In genomic region chr1:52195161-52195560, GRCh38 we compare ENCODE assay signal across 1 cellular context.
TF ChIP-seq lines count a peak whose summit lies in the region.

No MANE protein-coding gene starts in this region.

TF ChIP-seq in IMR-90, 13 proteins besides CTCF, POLR2A, EP300 and RAD21:
- TF ChIP-seq BHLHE40 (IDR thresholded peaks at IDR 0.05; ENCODE audit: low read depth, low read length) (no peak), FOS (IDR thresholded peaks at IDR 0.05; ENCODE audit: low read depth, low read length) (no peak), RCOR1 (IDR thresholded peaks at IDR 0.05; ENCODE audit: insufficient replicate concordance, low read length) (no peak), CHD1 (IDR thresholded peaks at IDR 0.05; ENCODE audit: low read depth, low read length) (no peak), NFE2L2 (IDR thresholded peaks at IDR 0.05; ENCODE audit: low read depth, low read length) (no peak), SMC3 (IDR thresholded peaks at IDR 0.05; ENCODE audit: low read depth, low read length) (no peak), MAFK (IDR thresholded peaks at IDR 0.05; ENCODE audit: low read depth, low read length) (no peak), MAZ (IDR thresholded peaks at IDR 0.05; ENCODE audit: borderline replicate concordance, low read depth, low read length) (no peak), MXI1 (IDR thresholded peaks at IDR 0.05; ENCODE audit: borderline replicate concordance, low read depth, low read length) (no peak)
